ENCODE assay signal across 1 cellular context in the genomic region with DNA sequence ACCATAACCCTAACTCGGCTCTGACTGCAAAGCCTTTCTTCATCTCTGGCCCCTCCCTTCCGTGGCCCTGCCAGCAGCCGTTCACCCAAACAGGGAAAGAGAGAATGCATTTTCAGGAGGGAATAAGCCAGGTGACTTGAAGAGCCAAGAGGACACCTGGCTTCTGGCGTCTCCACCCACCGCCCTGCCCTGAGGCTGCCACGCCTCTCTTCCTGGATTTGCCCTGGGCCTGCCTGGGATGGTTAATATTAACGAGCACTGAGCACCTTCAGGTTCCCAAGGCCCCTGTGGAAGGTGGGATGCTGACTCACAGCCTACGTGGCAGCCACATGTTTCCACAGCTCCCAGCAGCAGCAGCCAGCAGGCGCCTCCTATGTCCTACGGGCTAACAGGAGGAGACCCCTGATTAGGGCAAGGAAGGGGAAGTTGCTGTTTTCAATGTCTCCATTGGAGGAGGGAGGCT.
A peak's percentile ranks its signal among the peaks of the same experiment; 100 is the strongest.
TF ChIP-seq lines count a peak whose summit lies in the region.

No MANE protein-coding gene starts in this region.

TF ChIP-seq in HepG2, 621 proteins besides CTCF, POLR2A, EP300 and RAD21 (continued from another document and continues in another):
- 0 out of 2 replicates have a peak, but pooled peaks have one; percentile 27 for TF ChIP-seq ZBTB43 (CRISPR knock-in tag; conservative IDR thresholded peaks at IDR 0.05)
- TF ChIP-seq SP4 (CRISPR knock-in tag; IDR thresholded peaks at IDR 0.05), result peak; percentile 42; the same call in 1 of the 2 replicates
- TF ChIP-seq KDM3A (CRISPR knock-in tag; IDR thresholded peaks at IDR 0.05; ENCODE audit: low read depth), result no peak
- 0 out of 2 replicates have a peak, but pooled peaks have one; percentile 49 for TF ChIP-seq KDM2A (CRISPR knock-in tag; IDR thresholded peaks at IDR 0.05; ENCODE audit: borderline replicate concordance, low read depth)
- peak; percentile 30; the same call in 1 of the 2 replicates for TF ChIP-seq ATF3 (CRISPR knock-in tag; IDR thresholded peaks at IDR 0.05)
- TF ChIP-seq ZFP37 (CRISPR knock-in tag; IDR thresholded peaks at IDR 0.05; ENCODE audit: borderline replicate concordance), result 0 out of 2 replicates have a peak, but pooled peaks have one; percentile 68
- TF ChIP-seq THAP9 (CRISPR knock-in tag; IDR thresholded peaks at IDR 0.05; ENCODE audit: borderline replicate concordance), result peak; percentile 68; the same call in 1 of the 2 replicates
- no peak for TF ChIP-seq ZNF431 (CRISPR knock-in tag; IDR thresholded peaks at IDR 0.05; ENCODE audit: borderline replicate concordance, low read depth)
- TF ChIP-seq, protein P1, sequence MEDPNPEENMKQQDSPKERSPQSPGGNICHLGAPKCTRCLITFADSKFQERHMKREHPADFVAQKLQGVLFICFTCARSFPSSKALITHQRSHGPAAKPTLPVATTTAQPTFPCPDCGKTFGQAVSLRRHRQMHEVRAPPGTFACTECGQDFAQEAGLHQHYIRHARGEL (CRISPR knock-in tag; IDR thresholded peaks at IDR 0.05), result no peak
- peak; percentile 73 for TF ChIP-seq SAP130 (CRISPR knock-in tag; IDR thresholded peaks at IDR 0.05; ENCODE audit: low read depth)
- TF ChIP-seq, protein P2, sequence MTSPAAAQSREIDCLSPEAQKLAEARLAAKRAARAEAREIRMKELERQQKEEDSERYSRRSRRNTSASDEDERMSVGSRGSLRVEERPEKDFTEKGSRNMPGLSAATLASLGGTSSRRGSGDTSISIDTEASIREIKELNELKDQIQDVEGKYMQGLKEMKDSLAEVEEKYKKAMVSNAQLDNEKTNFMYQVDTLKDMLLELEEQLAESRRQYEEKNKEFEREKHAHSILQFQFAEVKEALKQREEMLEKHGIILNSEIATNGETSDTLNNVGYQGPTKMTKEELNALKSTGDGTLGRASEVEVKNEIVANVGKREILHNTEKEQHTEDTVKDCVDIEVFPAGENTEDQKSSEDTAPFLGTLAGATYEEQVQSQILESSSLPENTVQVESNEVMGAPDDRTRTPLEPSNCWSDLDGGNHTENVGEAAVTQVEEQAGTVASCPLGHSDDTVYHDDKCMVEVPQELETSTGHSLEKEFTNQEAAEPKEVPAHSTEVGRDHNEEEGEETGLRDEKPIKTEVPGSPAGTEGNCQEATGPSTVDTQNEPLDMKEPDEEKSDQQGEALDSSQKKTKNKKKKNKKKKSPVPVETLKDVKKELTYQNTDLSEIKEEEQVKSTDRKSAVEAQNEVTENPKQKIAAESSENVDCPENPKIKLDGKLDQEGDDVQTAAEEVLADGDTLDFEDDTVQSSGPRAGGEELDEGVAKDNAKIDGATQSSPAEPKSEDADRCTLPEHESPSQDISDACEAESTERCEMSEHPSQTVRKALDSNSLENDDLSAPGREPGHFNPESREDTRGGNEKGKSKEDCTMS (CRISPR knock-in tag; conservative IDR thresholded peaks at IDR 0.05), result no peak
- peak; percentile 37; the same call in 1 of the 2 replicates for TF ChIP-seq ZNF644 (CRISPR knock-in tag; IDR thresholded peaks at IDR 0.05; ENCODE audit: low read depth)
- peak; percentile 48; the same call in 1 of the 2 replicates for TF ChIP-seq ZBTB38 (CRISPR knock-in tag; IDR thresholded peaks at IDR 0.05)
- TF ChIP-seq MLLT10 (CRISPR knock-in tag; IDR thresholded peaks at IDR 0.05), result no peak
- no peak for TF ChIP-seq SMC3 (IDR thresholded peaks at IDR 0.05; ENCODE audit: low read length)
- TF ChIP-seq NFKBIZ (CRISPR knock-in tag; IDR thresholded peaks at IDR 0.05), result 0 out of 2 replicates have a peak, but pooled peaks have one; percentile 25
- TF ChIP-seq SALL2 (CRISPR knock-in tag; IDR thresholded peaks at IDR 0.05), result 0 out of 2 replicates have a peak, but pooled peaks have one; percentile 26
- TF ChIP-seq CBX5 (CRISPR knock-in tag; IDR thresholded peaks at IDR 0.05; ENCODE audit: borderline replicate concordance), result 0 out of 2 replicates have a peak, but pooled peaks have one; percentile 32
- no peak for TF ChIP-seq CREB1 (IDR thresholded peaks at IDR 0.05)
- TF ChIP-seq CREB1 (CRISPR knock-in tag; IDR thresholded peaks at IDR 0.05), result peak; percentile 65; the same call in 1 of the 2 replicates
- peak; percentile 35; the same call in 1 of the 2 replicates for TF ChIP-seq GABPB1 (CRISPR knock-in tag; IDR thresholded peaks at IDR 0.05)
- no peak for TF ChIP-seq ZBTB25 (CRISPR knock-in tag; IDR thresholded peaks at IDR 0.05)
- TF ChIP-seq, protein P3, sequence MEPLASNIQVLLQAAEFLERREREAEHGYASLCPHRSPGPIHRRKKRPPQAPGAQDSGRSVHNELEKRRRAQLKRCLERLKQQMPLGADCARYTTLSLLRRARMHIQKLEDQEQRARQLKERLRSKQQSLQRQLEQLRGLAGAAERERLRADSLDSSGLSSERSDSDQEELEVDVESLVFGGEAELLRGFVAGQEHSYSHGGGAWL (CRISPR knock-in tag; IDR thresholded peaks at IDR 0.05), result no peak
- TF ChIP-seq, protein P4, sequence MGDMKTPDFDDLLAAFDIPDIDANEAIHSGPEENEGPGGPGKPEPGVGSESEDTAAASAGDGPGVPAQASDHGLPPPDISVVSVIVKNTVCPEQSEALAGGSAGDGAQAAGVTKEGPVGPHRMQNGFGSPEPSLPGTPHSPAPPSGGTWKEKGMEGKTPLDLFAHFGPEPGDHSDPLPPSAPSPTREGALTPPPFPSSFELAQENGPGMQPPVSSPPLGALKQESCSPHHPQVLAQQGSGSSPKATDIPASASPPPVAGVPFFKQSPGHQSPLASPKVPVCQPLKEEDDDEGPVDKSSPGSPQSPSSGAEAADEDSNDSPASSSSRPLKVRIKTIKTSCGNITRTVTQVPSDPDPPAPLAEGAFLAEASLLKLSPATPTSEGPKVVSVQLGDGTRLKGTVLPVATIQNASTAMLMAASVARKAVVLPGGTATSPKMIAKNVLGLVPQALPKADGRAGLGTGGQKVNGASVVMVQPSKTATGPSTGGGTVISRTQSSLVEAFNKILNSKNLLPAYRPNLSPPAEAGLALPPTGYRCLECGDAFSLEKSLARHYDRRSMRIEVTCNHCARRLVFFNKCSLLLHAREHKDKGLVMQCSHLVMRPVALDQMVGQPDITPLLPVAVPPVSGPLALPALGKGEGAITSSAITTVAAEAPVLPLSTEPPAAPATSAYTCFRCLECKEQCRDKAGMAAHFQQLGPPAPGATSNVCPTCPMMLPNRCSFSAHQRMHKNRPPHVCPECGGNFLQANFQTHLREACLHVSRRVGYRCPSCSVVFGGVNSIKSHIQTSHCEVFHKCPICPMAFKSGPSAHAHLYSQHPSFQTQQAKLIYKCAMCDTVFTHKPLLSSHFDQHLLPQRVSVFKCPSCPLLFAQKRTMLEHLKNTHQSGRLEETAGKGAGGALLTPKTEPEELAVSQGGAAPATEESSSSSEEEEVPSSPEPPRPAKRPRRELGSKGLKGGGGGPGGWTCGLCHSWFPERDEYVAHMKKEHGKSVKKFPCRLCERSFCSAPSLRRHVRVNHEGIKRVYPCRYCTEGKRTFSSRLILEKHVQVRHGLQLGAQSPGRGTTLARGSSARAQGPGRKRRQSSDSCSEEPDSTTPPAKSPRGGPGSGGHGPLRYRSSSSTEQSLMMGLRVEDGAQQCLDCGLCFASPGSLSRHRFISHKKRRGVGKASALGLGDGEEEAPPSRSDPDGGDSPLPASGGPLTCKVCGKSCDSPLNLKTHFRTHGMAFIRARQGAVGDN (CRISPR knock-in tag; IDR thresholded peaks at IDR 0.05), result peak; percentile 85
- TF ChIP-seq MXD1 (CRISPR knock-in tag; IDR thresholded peaks at IDR 0.05), result 0 out of 2 replicates have a peak, but pooled peaks have one; percentile 33
- no peak for TF ChIP-seq ZNF562 (CRISPR knock-in tag; IDR thresholded peaks at IDR 0.05; ENCODE audit: borderline replicate concordance)
- TF ChIP-seq PAXIP1 (CRISPR knock-in tag; conservative IDR thresholded peaks at IDR 0.05), result peak; percentile 32; the same call in 1 of the 2 replicates
- no peak for TF ChIP-seq TBL1XR1 (IDR thresholded peaks at IDR 0.05; ENCODE audit: borderline replicate concordance, low read length, partially characterized antibody)
- TF ChIP-seq ZBTB46 (CRISPR knock-in tag; IDR thresholded peaks at IDR 0.05; ENCODE audit: borderline replicate concordance), result no peak
- peak; percentile 52 for TF ChIP-seq GATAD2A (CRISPR knock-in tag; IDR thresholded peaks at IDR 0.05)
- TF ChIP-seq ZNF713 (CRISPR knock-in tag; IDR thresholded peaks at IDR 0.05), result no peak
- no peak for TF ChIP-seq HOXD1 (CRISPR knock-in tag; IDR thresholded peaks at IDR 0.05)
- TF ChIP-seq KLF12 (CRISPR knock-in tag; IDR thresholded peaks at IDR 0.05; ENCODE audit: borderline replicate concordance), result peak; percentile 70; the same call in 1 of the 2 replicates
- no peak for TF ChIP-seq ZNF749 (CRISPR knock-in tag; IDR thresholded peaks at IDR 0.05; ENCODE audit: borderline replicate concordance)
